8 cellular contexts compared by ENCODE assay signal in the genomic region with DNA sequence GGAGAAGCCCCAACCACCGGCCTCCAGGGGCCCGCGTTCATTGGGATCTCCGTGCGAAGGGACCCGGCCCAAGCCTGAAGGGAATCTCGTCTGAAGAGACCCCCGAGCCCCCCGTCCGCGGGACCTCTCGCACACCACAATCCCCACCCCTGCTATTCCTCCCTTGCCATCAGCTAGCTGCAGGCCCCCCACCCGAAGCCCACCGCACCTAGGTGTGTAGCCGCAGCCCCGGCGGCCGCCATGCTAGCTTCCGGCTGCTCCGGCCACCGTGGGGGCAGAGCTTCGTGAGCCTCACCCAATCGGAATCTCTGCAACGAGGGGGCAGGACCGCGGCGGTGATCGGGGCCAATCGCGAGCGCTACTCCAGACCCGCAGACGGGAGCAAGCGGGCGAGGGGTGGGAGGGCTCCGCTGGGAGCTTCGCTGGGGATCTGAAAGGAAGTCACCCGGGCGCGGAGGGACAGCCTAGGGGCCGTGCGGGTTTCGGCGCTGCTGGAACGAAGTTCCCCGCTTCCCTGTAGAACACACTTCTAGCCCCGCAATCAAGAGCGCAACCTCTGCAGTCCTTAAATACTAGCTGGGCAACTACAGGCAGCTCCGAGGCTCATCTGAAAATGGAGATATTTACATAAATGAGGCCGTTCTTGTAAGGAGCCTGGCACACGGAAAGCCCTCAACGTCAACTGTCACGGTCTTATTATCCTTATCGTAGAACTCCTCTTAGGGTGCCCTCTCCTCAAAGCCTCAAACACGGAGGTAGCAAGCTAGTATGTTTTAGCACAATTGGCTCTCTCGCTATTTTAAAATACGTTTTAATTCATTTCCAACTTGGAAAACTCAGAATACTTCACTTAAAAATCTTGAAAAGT. TPM values are rescaled to one million over a fixed set of nuclear protein-coding genes. Genes with fewer than 3 reads are reported as not detected.
DNase-seq lines count a peak whose midpoint lies in the region; ATAC-seq and TF ChIP-seq lines count a peak whose summit lies in the region.

A gene (minus strand): TSS at position 270 of the 868 bp plus-strand sequence. CDS start 28 bp downstream, at position 242.

- H3K4me1 ChIP-seq in suprapubic skin, result peaks cover 26% of the 10 kb centered on the region

- 2% methylated on average over 17 of the region's 57 CpGs for WGBS in suprapubic skin

- no peaks in the 10 kb centered on the region for H3K9me3 Mint-ChIP-seq in activated naive CD4-positive, alpha-beta T cell treated with anti-CD3 and anti-CD28 coated beads, Interleukin-2, amount 50 U/mL, for 72 hours

- DNase-seq in GM04504 (ENCODE audit: low read depth) (peak; percentile 78), NCI-H1092 (lab: John Stamatoyannopoulos, UW) (peak; percentile 86), SKM-1 (lab: John Stamatoyannopoulos, UW; ENCODE audit: unreplicated experiment) (peak; percentile 75), glomerular endothelial cell (ENCODE audit: extremely low read depth, low read depth, low spot score) (peak; percentile 33), occipital lobe (lab: John Stamatoyannopoulos, UW) (peak; percentile 94), suprapubic skin (ENCODE audit: low spot score in 2 of 2) (peak; percentile 98 to 99)
- DNase-seq in activated naive CD4-positive, alpha-beta T cell treated with anti-CD3 and anti-CD28 coated beads, Interleukin-2, amount 50 U/mL, for 72 hours (ENCODE audit: low spot score in 2 of 2), result peak; percentile 90 to 92

- H3K4me3 ChIP-seq in suprapubic skin, result peak within 1 kb of the TSS; percentile 97

- peak within 1 kb of the TSS; percentile 47 for H3K27ac ChIP-seq in suprapubic skin

- no peaks in the 10 kb centered on the region for H3K9me3 ChIP-seq in suprapubic skin

- peak within 1 kb of the TSS; percentile 93 to 98 for H3K27ac Mint-ChIP-seq in activated naive CD4-positive, alpha-beta T cell treated with anti-CD3 and anti-CD28 coated beads, Interleukin-2, amount 50 U/mL, for 72 hours

- TF ChIP-seq POLR2A in suprapubic skin (IDR thresholded peaks at IDR 0.05), result peak in 1 of 2 donors; percentile 58

- H3K27me3 ChIP-seq in suprapubic skin, result no peaks in the 10 kb centered on the region

- peak; percentile 87 for ATAC-seq in HG02571 (IDR thresholded peaks at IDR 0.05; ENCODE audit: unreplicated experiment)
- peak; percentile 98 for ATAC-seq in activated naive CD4-positive, alpha-beta T cell treated with anti-CD3 and anti-CD28 coated beads, Interleukin-2, amount 50 U/mL, for 72 hours

- no peak for TF ChIP-seq EP300 in suprapubic skin (IDR thresholded peaks at IDR 0.05)

- TF ChIP-seq CTCF in suprapubic skin (IDR thresholded peaks at IDR 0.05), result no peak

- H3K36me3 Mint-ChIP-seq in activated naive CD4-positive, alpha-beta T cell treated with anti-CD3 and anti-CD28 coated beads, Interleukin-2, amount 50 U/mL, for 72 hours, result peaks cover 9 to 28% of the 10 kb centered on the region in 2 donors

- no peaks in the 10 kb centered on the region for H3K36me3 ChIP-seq in suprapubic skin

RNA-seq across cellular contexts. Expression of the gene that starts here (rescaled TPM):
- 10 to 100 TPM; 39.6 to 44.1 TPM for total RNA-seq in activated naive CD4-positive, alpha-beta T cell treated with anti-CD3 and anti-CD28 coated beads, Interleukin-2, amount 50 U/mL, for 72 hours
- total RNA-seq in glomerular endothelial cell (101 and 112 TPM in 2 replicates), occipital lobe (12.8 TPM), suprapubic skin (10 to 100 TPM; 38.1 to 76.4 (median 59.2) TPM)

Comparison
In these comparisons a context has a peak if more than half of its experiments do, and no peak if none do; other contexts are left out.
1. Peak in every context shown above with its lines: DNase-seq, ATAC-seq, H3K4me3 ChIP-seq and H3K27ac ChIP-seq.
2. DNase-seq: peak in every context shown above with its lines; median percentile 98 in suprapubic skin; 94 in occipital lobe; 91 in activated naive CD4-positive, alpha-beta T cell treated with anti-CD3 and anti-CD28 coated beads, Interleukin-2, amount 50 U/mL, for 72 hours; 86 in NCI-H1092; 78 in GM04504; 75 in SKM-1; 33 in glomerular endothelial cell.